22 cellular contexts compared by ENCODE assay signal in the genomic region with DNA sequence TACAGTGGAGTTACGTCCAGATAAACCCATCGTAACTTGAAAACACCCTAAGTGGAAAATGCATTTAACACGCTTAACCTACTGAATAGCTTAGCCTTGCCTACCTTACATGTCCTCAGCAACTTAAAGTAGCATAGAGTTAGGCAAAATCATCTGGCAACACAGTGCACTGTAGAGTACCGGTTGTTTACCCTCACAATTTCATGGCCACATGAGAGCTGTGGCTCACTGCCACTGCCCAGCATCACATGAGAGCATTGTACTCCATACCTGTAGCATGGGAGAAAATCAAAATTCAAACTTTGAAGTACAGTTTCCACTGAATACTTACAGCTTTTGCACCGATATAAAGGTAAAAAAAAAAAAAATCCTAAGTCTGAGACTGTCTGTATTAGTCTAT. TPM values are rescaled to one million over a fixed set of nuclear protein-coding genes. Genes with fewer than 3 reads are reported as not detected.
"Had no signal": no experiment of that assay in that cellular context is flagged by ENCODE, and none has a peak within 500 bp of the region (broad histone marks: within the 10 kb centered on the region; RNA-seq: fewer than 3 reads in every experiment).

No MANE protein-coding gene starts in this region.

- H3K36me3 Mint-ChIP-seq: natural killer cell; stimulated activated effector memory CD8-positive, alpha-beta T cell treated with anti-CD3 and anti-CD28 coated beads, Interleukin-12 subunit alpha, Interleukin-12 subunit beta, amount 100 ng/mL, for 72 hours had no signal

- H3K27me3 ChIP-seq: foreskin keratinocyte, heart left ventricle, right lobe of liver, suprapubic skin, thyroid gland, upper lobe of left lung, vagina had no signal

- H3K36me3 ChIP-seq: prostate gland, right lobe of liver, suprapubic skin, thyroid gland, upper lobe of left lung, vagina had no signal

- H3K4me1 ChIP-seq: foreskin keratinocyte, prostate gland, vagina had no signal

- DNase-seq: effector CD4-positive, alpha-beta T cell; endodermal cell; erythroblast; foreskin keratinocyte; heart left ventricle; hippocampal formation; natural killer cell; occipital lobe; right lobe of liver; stimulated activated CD4-positive, alpha-beta T cell treated with anti-CD3 and anti-CD28 coated beads, Interleukin-4, amount 100 ng/mL, for 1 hour; stimulated activated CD8-positive, alpha-beta memory T cell treated with anti-CD3 and anti-CD28 coated beads, Interleukin-4, amount 100 ng/mL, for 48 hours; stimulated activated naive CD8-positive, alpha-beta T cell treated with anti-CD3 and anti-CD28 coated beads, Interleukin-15, Interleukin-2, amounts not matched to agents 100 U/mL and 50 U/mL, for 24 hours; thyroid gland had no signal

- ATAC-seq: foreskin keratinocyte; natural killer cell; right lobe of liver; stimulated activated effector memory CD8-positive, alpha-beta T cell treated with anti-CD3 and anti-CD28 coated beads, Interleukin-12 subunit alpha, Interleukin-12 subunit beta, amount 100 ng/mL, for 72 hours; stimulated activated naive CD8-positive, alpha-beta T cell treated with anti-CD3 and anti-CD28 coated beads, Interleukin-15, Interleukin-2, amounts not matched to agents 100 U/mL and 50 U/mL, for 24 hours had no signal

- H3K27ac ChIP-seq: coronary artery, foreskin keratinocyte, heart left ventricle, parathyroid adenoma, prostate gland, right lobe of liver, suprapubic skin, thyroid gland, upper lobe of left lung, vagina had no signal

- FAIRE-seq: endothelial cell of umbilical vein had no signal

- H3K27ac Mint-ChIP-seq: endodermal cell; natural killer cell; stimulated activated effector memory CD8-positive, alpha-beta T cell treated with anti-CD3 and anti-CD28 coated beads, Interleukin-12 subunit alpha, Interleukin-12 subunit beta, amount 100 ng/mL, for 72 hours had no signal

- H3K4me1 Mint-ChIP-seq: natural killer cell; stimulated activated effector memory CD8-positive, alpha-beta T cell treated with anti-CD3 and anti-CD28 coated beads, Interleukin-12 subunit alpha, Interleukin-12 subunit beta, amount 100 ng/mL, for 72 hours had no signal

- H3K4me3 ChIP-seq: coronary artery, heart left ventricle, prostate gland, right lobe of liver, suprapubic skin, thyroid gland, upper lobe of left lung, vagina had no signal

- H3K9me3 ChIP-seq: heart left ventricle, prostate gland, right lobe of liver, suprapubic skin, thyroid gland, upper lobe of left lung, vagina had no signal

- H3K9me3 Mint-ChIP-seq: endodermal cell; natural killer cell; stimulated activated effector memory CD8-positive, alpha-beta T cell treated with anti-CD3 and anti-CD28 coated beads, Interleukin-12 subunit alpha, Interleukin-12 subunit beta, amount 100 ng/mL, for 72 hours had no signal

- H3K4me3 Mint-ChIP-seq: endodermal cell; natural killer cell; stimulated activated effector memory CD8-positive, alpha-beta T cell treated with anti-CD3 and anti-CD28 coated beads, Interleukin-12 subunit alpha, Interleukin-12 subunit beta, amount 100 ng/mL, for 72 hours had no signal

RNA-seq across cellular contexts. Expression of a gene that starts 40.6 kb away (rescaled TPM):
- total RNA-seq: myocyte had no signal
- polyA plus RNA-seq: foreskin keratinocyte had no signal
